ENCODE assay signal across 11 cellular contexts in the genomic region with DNA sequence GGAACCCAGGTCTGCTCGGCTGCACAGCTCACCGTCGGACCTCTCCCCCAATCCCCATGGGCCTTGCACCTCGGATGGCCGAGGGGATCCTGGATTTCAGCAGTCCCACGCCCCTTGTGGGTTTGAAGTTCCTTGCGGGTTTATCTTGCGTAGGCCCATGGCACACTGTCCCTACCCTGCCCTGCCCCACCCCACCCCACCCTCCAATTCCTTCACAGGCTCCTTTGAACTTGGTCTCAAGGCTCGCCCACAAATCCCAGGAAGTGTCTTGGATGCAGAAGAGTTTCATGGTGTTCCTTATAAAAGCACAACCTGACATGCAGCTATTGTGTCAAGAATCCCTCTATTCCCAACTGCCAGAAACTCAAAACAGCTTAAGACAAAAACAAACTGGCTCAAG. TPM values are rescaled to one million over a fixed set of nuclear protein-coding genes. Genes with fewer than 3 reads are reported as not detected.
"Had no signal": no experiment of that assay in that cellular context is flagged by ENCODE, and none has a peak within 500 bp of the region (broad histone marks: within the 10 kb centered on the region; RNA-seq: fewer than 3 reads in every experiment).

No MANE protein-coding gene starts in this region.

- H3K4me3 ChIP-seq: GM23248, HAP-1 had no signal

- DNase-seq: GM23248, GOT3, H7, HFFc6, KBM-7 had no signal

- FAIRE-seq: HepG2 had no signal

- H3K9me3 ChIP-seq: HAP-1 had no signal

- H3K4me1 ChIP-seq: HAP-1 had no signal

- H3K36me3 ChIP-seq: HAP-1 had no signal

- H3K4me3 Mint-ChIP-seq: HFFc6, IgD-negative memory B cell had no signal

- H3K27ac ChIP-seq: GM23248 had no signal

- H3K4me1 Mint-ChIP-seq: IgD-negative memory B cell had no signal

- H3K27ac Mint-ChIP-seq: HFFc6, IgD-negative memory B cell had no signal

- ATAC-seq: HCT116, HepG2 had no signal

RNA-seq across cellular contexts. Expression of a gene that starts 11.2 kb away (rescaled TPM):
- total RNA-seq: GM23248, H4, H7, HepG2, HFFc6, HT1080 had no signal
- polyA plus RNA-seq: GM23248, HepG2, IgD-negative memory B cell had no signal
